8 cellular contexts compared by ENCODE assay signal in genomic region chrX:118459494-118459893, GRCh38. TPM values are rescaled to one million over a fixed set of nuclear protein-coding genes. Genes with fewer than 3 reads are reported as not detected.
A peak's percentile ranks its signal among the peaks of the same experiment; 100 is the strongest.
DNase-seq lines count a peak whose midpoint lies in the region; ATAC-seq and TF ChIP-seq lines count a peak whose summit lies in the region.

No MANE protein-coding gene starts in this region.

- no peaks in the 10 kb centered on the region for H3K9me3 Mint-ChIP-seq in memory B cell

- BruUV-seq in A673 (replicated peaks; lab: Mats Ljungman, UMichigan) = no TSS peak

- H3K27me3 ChIP-seq in A673 (replicated peaks; ENCODE audit: insufficient read depth, low read depth, low read length, poor library complexity) (no peaks in the 10 kb centered on the region), OCI-LY3 (ENCODE audit: low read depth, low read length) (no peaks in the 10 kb centered on the region)

- H3K36me3 Mint-ChIP-seq in memory B cell = no peaks in the 10 kb centered on the region

- POLR2A ChIA-PET in A673 (lab: Charles Lee; ENCODE audit: low non-redundant PET) = no interaction called here

- in situ Hi-C loops in G401 (cut with HindIII; ENCODE audit: low sequenced_read_pairs) = no loop called here

- H3K4me1 ChIP-seq in A673 (ENCODE audit: insufficient read depth, low read length, poor library complexity, severe bottlenecking) (no peaks in the 10 kb centered on the region), OCI-LY3 (ENCODE audit: low read length) (no peaks in the 10 kb centered on the region)

- intact Hi-C loops in A673 (cut with micrococcal nuclease; ENCODE audit: unreplicated experiment) (loop anchor here (1.0 kb wide), 1 partner anchor 142 kb away; no protein-coding TSS in a partner anchor), lower leg skin (cut with DNase I; ENCODE audit: low total_unique reads) (no loop called here)

- no peak for TF ChIP-seq POLR2A in lower leg skin (IDR thresholded peaks at IDR 0.05)

- H3K36me3 ChIP-seq in A673 (ENCODE audit: insufficient read depth, low read length, poor library complexity, severe bottlenecking) = no peaks in the 10 kb centered on the region
- H3K36me3 ChIP-seq in OCI-LY3 (replicated peaks; ENCODE audit: low read depth, low read length) = no peaks in the 10 kb centered on the region

- WGBS in lower leg skin, 2 donors = 2 to 25% methylated on average over 4 of the region's 4 CpGs

- H3K9ac ChIP-seq in OCI-LY3 (ENCODE audit: low read length) = no peak overlapping the region

- TF ChIP-seq CTCF in A673 (conservative IDR thresholded peaks at IDR 0.05; ENCODE audit: low read depth, low read length) = peak; percentile 49
- peak; percentile 68 for TF ChIP-seq CTCF in OCI-LY3 (IDR thresholded peaks at IDR 0.05; ENCODE audit: low read depth, low read length)
- no peak for TF ChIP-seq CTCF in lower leg skin (IDR thresholded peaks at IDR 0.05)

- H3K4me2 ChIP-seq in OCI-LY3 (ENCODE audit: low read length) = no peak overlapping the region

- peaks cover 4% of the 10 kb centered on the region for H3K4me1 Mint-ChIP-seq in memory B cell

- H3K79me2 ChIP-seq in OCI-LY3 (ENCODE audit: low read length) = no peaks in the 10 kb centered on the region

- peak; percentile 76 for ATAC-seq in memory B cell (ENCODE audit: low read depth)

- no peak overlapping the region for H3K27ac Mint-ChIP-seq in memory B cell

- DNase-seq in A673 (ENCODE audit: low spot score) = peak; percentile 30
- peak; percentile 27 for DNase-seq in G401 (ENCODE audit: low spot score)
- peak; percentile 3 for DNase-seq in HK-2 (ENCODE audit: unreplicated experiment)
- DNase-seq in central memory CD4-positive, alpha-beta T cell = peak; percentile 31
- DNase-seq in memory B cell (ENCODE audit: low spot score in 2 of 2) = peak in 1 of 2 donors; percentile 9
- no peak for DNase-seq in lower leg skin (ENCODE audit: low spot score in 2 of 2)
- no peak for DNase-seq in islet precursor cell

- no peaks in the 10 kb centered on the region for H3K27me3 Mint-ChIP-seq in memory B cell

- no peaks in the 10 kb centered on the region for H4K20me1 ChIP-seq in OCI-LY3 (ENCODE audit: insufficient read depth, low read length)

- CTCF ChIA-PET in A673 (lab: Charles Lee) = interaction anchor here (0.7 to 1.2 kb wide), 2 partner anchors 16 to 142 kb away, joined by 3 to 13 read pairs; no protein-coding TSS in a partner anchor

- no peak overlapping the region for H2AFZ ChIP-seq in OCI-LY3 (ENCODE audit: low read depth, low read length)

- no peak overlapping the region for H3K4me3 ChIP-seq in A673 (ENCODE audit: low read depth, low read length, poor library complexity, severe bottlenecking)
- no peak overlapping the region for H3K4me3 ChIP-seq in OCI-LY3 (ENCODE audit: low read length)
- no peak overlapping the region for H3K4me3 ChIP-seq in lower leg skin (ENCODE audit: low read depth, poor library complexity, severe bottlenecking)

- no peak overlapping the region for H3K4me3 Mint-ChIP-seq in memory B cell

- H3K27ac ChIP-seq in A673 (ENCODE audit: low read depth, low read length, poor library complexity, severe bottlenecking) = no peak overlapping the region
- H3K27ac ChIP-seq in OCI-LY3 (ENCODE audit: low read length) = no peak overlapping the region

- no peaks in the 10 kb centered on the region for H3K9me3 ChIP-seq in A673 (ENCODE audit: low read depth, low read length, poor library complexity, severe bottlenecking)
- H3K9me3 ChIP-seq in OCI-LY3 (ENCODE audit: insufficient read depth, low read length) = no peaks in the 10 kb centered on the region

RNA-seq across cellular contexts. Expression of gene DOCK11, which starts 36.1 kb away (rescaled TPM):
- 2.1 and 2.2 TPM in 2 replicates for total RNA-seq in A673 (2021)
- 0.88 TPM in 1 of 2 replicates, not detected in the other for total RNA-seq in G401 (2014; rRNA removed; shearing (Covaris generic))
- total RNA-seq in lower leg skin = 10 to 100 TPM in 1 of 4 donors, 1 to 10 TPM in 3; 3.5 to 11.1 (median 5.5) TPM

Comparison
In these comparisons a context has a peak if more than half of its experiments do, and no peak if none do; other contexts are left out.
1. DNase-seq: peak in A673 (single experiment), G401 (single experiment), HK-2 (single experiment) and central memory CD4-positive, alpha-beta T cell (single experiment); none in lower leg skin (0 of 2) and islet precursor cell (single experiment).
2. CTCF ChIP-seq: peak in A673 (single experiment) and OCI-LY3 (single experiment); none in lower leg skin (0 of 3).